ENCODE assay signal across 8 cellular contexts in genomic region chr4:73070072-73070385, GRCh38. TPM values are rescaled to one million over a fixed set of nuclear protein-coding genes. Genes with fewer than 3 reads are reported as not detected.
DNase-seq lines count a peak whose midpoint lies in the region; ATAC-seq, FAIRE-seq and TF ChIP-seq lines count a peak whose summit lies in the region.

No MANE protein-coding gene starts in this region.

- TSS peak; percentile 96 for BruUV-seq in Calu3 (replicated peaks; lab: Mats Ljungman, UMichigan)

- H3K27me3 Mint-ChIP-seq in Calu3 (ENCODE audit: unreplicated experiment): no peaks in the 10 kb centered on the region
- H3K27me3 Mint-ChIP-seq in activated T-helper 17 cell treated with anti-CD3 and anti-CD28 coated beads, Interleukin-2, amount 50 U/mL, for 72 hours: no peaks in the 10 kb centered on the region

- peak; percentile 6 for ATAC-seq in GM19397 (IDR thresholded peaks at IDR 0.05; ENCODE audit: unreplicated experiment)
- peak; percentile 9 for ATAC-seq in HG03460 (IDR thresholded peaks at IDR 0.05; ENCODE audit: unreplicated experiment)
- ATAC-seq in activated T-helper 17 cell treated with anti-CD3 and anti-CD28 coated beads, Interleukin-2, amount 50 U/mL, for 72 hours (replicated peaks): peak; percentile 33

- no peaks in the 10 kb centered on the region for H3K9me3 Mint-ChIP-seq in Calu3 (ENCODE audit: low read depth, unreplicated experiment)
- no peaks in the 10 kb centered on the region for H3K9me3 Mint-ChIP-seq in activated T-helper 17 cell treated with anti-CD3 and anti-CD28 coated beads, Interleukin-2, amount 50 U/mL, for 72 hours

- TF ChIP-seq CTCF in Calu3 (IDR thresholded peaks at IDR 0.05; ENCODE audit: unreplicated experiment) (no peak), keratinocyte (optimal IDR thresholded peaks at IDR 0.05 in 1 of 3, IDR thresholded peaks at IDR 0.05 in 1 of 3, conservative IDR thresholded peaks at IDR 0.05 in 1 of 3; ENCODE audit: extremely low read depth in 1 of 3, insufficient read depth in 2 of 3, low read length in 3 of 3) (no peak)

- no peaks in the 10 kb centered on the region for H4K20me1 ChIP-seq in keratinocyte (ENCODE audit: control insufficient read depth, extremely low read depth, insufficient read depth, low read length)

- H3K79me2 ChIP-seq in keratinocyte (ENCODE audit: control insufficient read depth, insufficient read depth, low read length): peaks cover 5% of the 10 kb centered on the region

- peaks cover 3 to 6% of the 10 kb centered on the region in 2 experiments for H3K36me3 ChIP-seq in keratinocyte (ENCODE audit: control insufficient read depth in 2 of 2, extremely low read depth in 1 of 2, insufficient read depth in 2 of 2, low read length in 2 of 2)

- H3K4me1 ChIP-seq in keratinocyte (ENCODE audit: control insufficient read depth, extremely low read depth, insufficient read depth, low read length): peaks cover 8% of the 10 kb centered on the region

- DNase-seq in Calu3 (no peak), keratinocyte (ENCODE audit: low read depth, low spot score) (no peak), SIG-M5 (lab: John Stamatoyannopoulos, UW) (no peak), LoVo (ENCODE audit: low spot score) (no peak)

- FAIRE-seq in keratinocyte (lab: Jason Lieb, UNC): no peak

- H3K4me3 ChIP-seq in keratinocyte (ENCODE audit: control insufficient read depth in 2 of 3, extremely low read depth in 1 of 3, insufficient read depth in 2 of 3, low read depth in 1 of 3, low read length in 3 of 3): peak overlapping the region; percentile 41 to 86 (median 79)

- peaks cover 8% of the 10 kb centered on the region for H3K4me1 Mint-ChIP-seq in Calu3 (ENCODE audit: low read depth, unreplicated experiment)
- H3K4me1 Mint-ChIP-seq in activated T-helper 17 cell treated with anti-CD3 and anti-CD28 coated beads, Interleukin-2, amount 50 U/mL, for 72 hours: peaks cover 11% of the 10 kb centered on the region

- intact Hi-C loops in Calu3 (cut with micrococcal nuclease; ENCODE audit: unreplicated experiment): no loop called here

- H3K27ac ChIP-seq in keratinocyte (ENCODE audit: control insufficient read depth, insufficient read depth, low read length) (peak overlapping the region; percentile 90), temporal lobe (ENCODE audit: low read depth, low read length) (peak overlapping the region; percentile 68)

- H3K4me3 Mint-ChIP-seq in Calu3 (ENCODE audit: low read depth, unreplicated experiment): peak overlapping the region; percentile 97
- H3K4me3 Mint-ChIP-seq in activated T-helper 17 cell treated with anti-CD3 and anti-CD28 coated beads, Interleukin-2, amount 50 U/mL, for 72 hours: peak overlapping the region; percentile 89

- H3K27me3 ChIP-seq in keratinocyte (ENCODE audit: control insufficient read depth, extremely low read depth, insufficient read depth, low read length): no peaks in the 10 kb centered on the region

- dilution Hi-C loops in keratinocyte (cut with MboI; ENCODE audit: extremely low pct_ligation_motif_present, low sequenced_read_pairs): no loop called here

- H3K9me3 ChIP-seq in keratinocyte (ENCODE audit: control insufficient read depth, low read depth, low read length): no peaks in the 10 kb centered on the region

- peak overlapping the region; percentile 95 for H3K4me2 ChIP-seq in keratinocyte (ENCODE audit: control insufficient read depth, extremely low read depth, insufficient read depth, low read depth, low read length)

- H3K36me3 Mint-ChIP-seq in Calu3 (ENCODE audit: insufficient read depth, unreplicated experiment): peaks cover 21% of the 10 kb centered on the region
- peaks cover 60% of the 10 kb centered on the region for H3K36me3 Mint-ChIP-seq in activated T-helper 17 cell treated with anti-CD3 and anti-CD28 coated beads, Interleukin-2, amount 50 U/mL, for 72 hours (ENCODE audit: low read depth)

- H2AFZ ChIP-seq in keratinocyte (ENCODE audit: control insufficient read depth, low read length): peak overlapping the region; percentile 57

- CTCF ChIA-PET in Calu3 (lab: Charles Lee): no interaction called here

- H3K9me1 ChIP-seq in keratinocyte (ENCODE audit: control insufficient read depth, extremely low read depth, insufficient read depth, low read length): no peaks in the 10 kb centered on the region

- peak overlapping the region; percentile 92 for H3K27ac Mint-ChIP-seq in Calu3 (ENCODE audit: unreplicated experiment)
- H3K27ac Mint-ChIP-seq in activated T-helper 17 cell treated with anti-CD3 and anti-CD28 coated beads, Interleukin-2, amount 50 U/mL, for 72 hours: peak overlapping the region; percentile 96

- H3K9ac ChIP-seq in keratinocyte (ENCODE audit: control insufficient read depth, extremely low read depth, insufficient read depth, low read length): peak overlapping the region; percentile 84

RNA-seq across cellular contexts. Expression of gene COX18, which starts 0.5 kb away (rescaled TPM):
- 7.8 and 8.8 TPM in 2 replicates for total RNA-seq in Calu3 (2022)
- 10 to 100 TPM; 22.2 to 28.3 TPM for total RNA-seq in activated T-helper 17 cell treated with anti-CD3 and anti-CD28 coated beads, Interleukin-2, amount 50 U/mL, for 72 hours
- 9.5 to 14.4 TPM (median 11.4 TPM) in 3 replicates for polyA plus RNA-seq in keratinocyte
- polyA plus RNA-seq in keratinocyte (2011; ENCODE audit: low read depth): 2.4 TPM
- polyA plus RNA-seq in keratinocyte (2011; cell fraction: cytosol; rRNA removed): 9.5 and 13.9 TPM in 2 replicates
- 8.4 TPM in 2 replicates for polyA plus RNA-seq in keratinocyte (2011; cell fraction: nucleus; rRNA removed)
- 7.4 and 8.8 TPM in 2 replicates for polyA plus RNA-seq in keratinocyte (2012; ENCODE audit: low replicate concordance)
- 6.7 to 24.7 TPM (median 19.2 TPM) in 3 replicates for polyA minus RNA-seq in keratinocyte
- polyA minus RNA-seq in keratinocyte (2011; cell fraction: cytosol; rRNA and poly(A)+ RNA removed): 17.6 TPM
- 6.3 and 10.9 TPM in 2 replicates for polyA minus RNA-seq in keratinocyte (2011; cell fraction: nucleus; rRNA and poly(A)+ RNA removed)
- total RNA-seq in temporal lobe: 17.2 TPM
